Comparison of ENCODE assay signal across 8 cellular contexts in the genomic region with DNA sequence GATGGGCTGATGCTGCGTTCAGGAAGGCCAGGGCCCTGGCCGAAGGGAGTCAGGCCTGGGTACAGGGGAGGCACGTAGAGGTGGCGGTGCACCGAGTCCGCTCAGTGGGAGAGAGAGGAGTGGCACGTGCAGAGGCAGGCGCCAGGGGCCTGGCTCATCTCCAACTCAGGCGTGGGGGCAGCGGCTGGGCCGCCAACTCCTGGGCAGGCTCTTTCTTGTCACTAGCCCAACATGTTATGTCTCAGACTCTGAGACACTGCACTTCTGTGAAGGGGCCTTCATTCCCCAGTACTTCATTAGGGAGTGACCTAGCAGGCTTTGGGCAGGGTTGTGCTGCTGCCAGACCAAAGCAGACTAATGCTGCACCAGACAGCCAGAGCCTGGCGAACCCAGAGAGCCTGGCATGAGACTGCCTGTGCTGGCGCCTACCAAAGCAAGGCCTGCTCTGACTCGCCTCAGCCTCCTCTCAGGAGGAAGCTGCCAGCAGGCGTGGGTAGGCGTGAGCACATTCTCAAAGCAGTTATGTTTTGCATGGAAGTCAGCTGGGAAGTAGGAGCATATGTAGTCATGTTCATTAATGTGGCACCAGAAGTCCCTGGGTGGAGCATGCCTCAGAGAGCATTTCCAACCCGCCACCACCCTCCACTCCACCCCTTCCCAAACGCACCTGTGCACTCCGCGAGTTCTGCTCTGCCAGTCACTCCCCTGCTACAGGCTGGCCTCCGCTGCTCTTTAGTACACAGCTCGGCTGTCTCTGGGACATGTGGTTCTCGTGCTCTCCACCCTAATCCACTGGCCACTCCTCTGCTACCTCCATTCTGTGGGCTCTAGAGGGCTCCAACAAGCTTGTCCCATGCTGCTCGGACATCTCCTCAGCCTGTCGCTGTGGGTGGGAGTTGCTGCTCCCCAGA. TPM values are rescaled to one million over a fixed set of nuclear protein-coding genes. Genes with fewer than 3 reads are reported as not detected.
DNase-seq lines count a peak whose midpoint lies in the region; ATAC-seq and TF ChIP-seq lines count a peak whose summit lies in the region.

No MANE protein-coding gene starts in this region.

- H3K9me3 ChIP-seq in uterus: no peaks in the 10 kb centered on the region

- H3K27me3 ChIP-seq in uterus: no peaks in the 10 kb centered on the region

- no peak overlapping the region for H3K4me3 ChIP-seq in uterus

- H3K36me3 ChIP-seq in uterus: no peaks in the 10 kb centered on the region

- H3K4me1 ChIP-seq in uterus: peaks cover 4 to 13% of the 10 kb centered on the region in 2 donors

- peak; percentile 48 for DNase-seq in COLO668 (lab: John Stamatoyannopoulos, UW; ENCODE audit: unreplicated experiment)
- peak; percentile 86 for DNase-seq in NCI-H2107 treated with DMSO at 0.1 percent for 48 hours (lab: John Stamatoyannopoulos, UW; ENCODE audit: unreplicated experiment)
- DNase-seq in midbrain (lab: John Stamatoyannopoulos, UW): peak; percentile 40
- DNase-seq in uterus: peak; percentile 52 to 64
- DNase-seq in NCI-H187 (lab: John Stamatoyannopoulos, UW): no peak
- DNase-seq in HEK293T (ENCODE audit: extremely low spot score): no peak

- H3K27ac ChIP-seq in cingulate gyrus (ENCODE audit: low read depth, low read length): peak overlapping the region; percentile 83
- H3K27ac ChIP-seq in uterus: peak overlapping the region; percentile 57 to 66

- POLR2A ChIA-PET in HEK293T (lab: Yijun Ruan, JAX): no interaction called here

- CTCF ChIA-PET in HEK293T (lab: Yijun Ruan, JAX): no interaction called here

- no peak for TF ChIP-seq POLR2A in uterus (IDR thresholded peaks at IDR 0.05)

- intact Hi-C loops in uterus (cut with DNase I; ENCODE audit: low total_unique reads): no loop called here

- no peak for TF ChIP-seq CTCF in uterus (IDR thresholded peaks at IDR 0.05)

- no peak for ATAC-seq in GM21737 (IDR thresholded peaks at IDR 0.05; ENCODE audit: unreplicated experiment)

TF ChIP-seq in HEK293T, 16 proteins besides CTCF, POLR2A, EP300 and RAD21:
- TF ChIP-seq TARDBP (IDR thresholded peaks at IDR 0.05): no peak
- no peak for TF ChIP-seq BHLHE40 (IDR thresholded peaks at IDR 0.05; ENCODE audit: borderline replicate concordance)
- no peak for TF ChIP-seq LEF1 (IDR thresholded peaks at IDR 0.05; ENCODE audit: borderline replicate concordance)
- no peak for TF ChIP-seq ARNT (IDR thresholded peaks at IDR 0.05)
- TF ChIP-seq L3MBTL2 (conservative IDR thresholded peaks at IDR 0.05): no peak
- TF ChIP-seq ZNF384 (IDR thresholded peaks at IDR 0.05): no peak
- no peak for TF ChIP-seq ELF4 (IDR thresholded peaks at IDR 0.05)
- no peak for TF ChIP-seq CTBP1 (IDR thresholded peaks at IDR 0.05; ENCODE audit: borderline replicate concordance)
- TF ChIP-seq SP1 (IDR thresholded peaks at IDR 0.05): no peak

RNA-seq across cellular contexts. Expression of a gene that starts 9.7 kb away (rescaled TPM):
- 100 to 1,000 TPM in 3 of 4 donors, 10 to 100 TPM in 1; 96.2 to 291 (median 218) TPM for total RNA-seq in uterus

RNA-seq across cellular contexts. Expression of a gene that starts 16.0 kb away (rescaled TPM):
- 10 to 100 TPM in 2 of 4 donors, 1 to 10 TPM in 2; 3.6 to 26.5 (median 8.7) TPM for total RNA-seq in uterus

RNA-seq across cellular contexts. Expression of a gene that starts 49.5 kb away (rescaled TPM):
- total RNA-seq in uterus: 10 to 100 TPM; 13.8 to 43.6 (median 33.1) TPM

RNA-seq across cellular contexts. Expression of a gene that starts 49.8 kb away (rescaled TPM):
- total RNA-seq in uterus: 10 to 100 TPM in 3 of 4 donors, not detected in 1; 26.9 to 51.5 (median 31.6) TPM

Comparison
In these comparisons a context has a peak if more than half of its experiments do, and no peak if none do; other contexts are left out.
1. DNase-seq: peak in COLO668 (single experiment), NCI-H2107 treated with DMSO at 0.1 percent for 48 hours (single experiment), midbrain (single experiment) and uterus (2 of 2); none in NCI-H187 (0 of 2) and HEK293T (single experiment).